Comparison of ENCODE assay signal across 17 cellular contexts in genomic region chr13:56457535-56458200, GRCh38.
DNase-seq lines count a peak whose midpoint lies in the region; ATAC-seq, FAIRE-seq and TF ChIP-seq lines count a peak whose summit lies in the region.
"Had no signal": no experiment of that assay in that cellular context is flagged by ENCODE, and none has a peak within 500 bp of the region (broad histone marks: within the 10 kb centered on the region; RNA-seq: fewer than 3 reads in every experiment).

No MANE protein-coding gene starts in this region.

- ATAC-seq in HG03378 (IDR thresholded peaks at IDR 0.05; ENCODE audit: unreplicated experiment), result no peak
- ATAC-seq: CD8-positive, alpha-beta T cell had no signal

- DNase-seq in NCI-H82 (lab: John Stamatoyannopoulos, UW) (peak; percentile 48), NCI-H82 treated with DMSO at 0.1 percent for 48 hours (lab: John Stamatoyannopoulos, UW; ENCODE audit: unreplicated experiment) (no peak), NCI-H446 treated with DMSO at 0.1 percent for 48 hours (lab: John Stamatoyannopoulos, UW) (peak; percentile 49), frontal cortex (ENCODE audit: low spot score in 2 of 2) (no peak), sigmoid colon (no peak)
- no peak for DNase-seq in effector memory CD4-positive, alpha-beta T cell
- DNase-seq: 8988T; CD8-positive, alpha-beta T cell; COR-L47; DMS53; GF-D8; GOT3; HCEC 1CT; KG1 had no signal

- no peak overlapping the region for H3K4me3 ChIP-seq in sigmoid colon
- no peak overlapping the region for H3K4me3 ChIP-seq in effector memory CD4-positive, alpha-beta T cell (ENCODE audit: insufficient read depth, low read depth, low read length, poor library complexity, severe bottlenecking)

- FAIRE-seq in frontal cortex (lab: Jason Lieb, UNC), result peak; percentile 34
- FAIRE-seq: D721Med, GM19239 had no signal

- no peaks in the 10 kb centered on the region for H3K36me3 ChIP-seq in sigmoid colon
- no peaks in the 10 kb centered on the region for H3K36me3 ChIP-seq in effector memory CD4-positive, alpha-beta T cell (ENCODE audit: control insufficient read depth, insufficient read depth, low read length)

- H3K27me3 ChIP-seq in sigmoid colon, result no peaks in the 10 kb centered on the region
- H3K27me3 ChIP-seq in effector memory CD4-positive, alpha-beta T cell (replicated peaks; ENCODE audit: control insufficient read depth, insufficient read depth, low read length, poor library complexity, severe bottlenecking), result no peaks in the 10 kb centered on the region

- no peaks in the 10 kb centered on the region for H3K4me1 ChIP-seq in sigmoid colon
- H3K4me1 ChIP-seq in effector memory CD4-positive, alpha-beta T cell (ENCODE audit: control insufficient read depth, insufficient read depth, low read length, poor library complexity, severe bottlenecking), result no peaks in the 10 kb centered on the region

- intact Hi-C loops in sigmoid colon (cut with DNase I), result no loop called here

- H3K27ac ChIP-seq in sigmoid colon, result no peak overlapping the region
- H3K27ac ChIP-seq in effector memory CD4-positive, alpha-beta T cell (ENCODE audit: insufficient read depth, low read length, poor library complexity, severe bottlenecking), result no peak overlapping the region

- TF ChIP-seq CTCF in sigmoid colon (IDR thresholded peaks at IDR 0.05), result no peak

- no peak for TF ChIP-seq EP300 in sigmoid colon (IDR thresholded peaks at IDR 0.05)

- WGBS in sigmoid colon, 2 donors, result 65 to 75% methylated on average over 7 of the region's 7 CpGs

- peaks cover 0 to 3% (median 0%) of the 10 kb centered on the region in 4 donors for H3K9me3 ChIP-seq in sigmoid colon
- no peaks in the 10 kb centered on the region for H3K9me3 ChIP-seq in effector memory CD4-positive, alpha-beta T cell (ENCODE audit: control insufficient read depth, low read length)

- no peak for TF ChIP-seq POLR2A in sigmoid colon (IDR thresholded peaks at IDR 0.05)

Comparison
In these comparisons a context has a peak if more than half of its experiments do, and no peak if none do; other contexts are left out.
1. DNase-seq: peak in NCI-H82 (single experiment) and NCI-H446 treated with DMSO at 0.1 percent for 48 hours (single experiment); none in NCI-H82 treated with DMSO at 0.1 percent for 48 hours (single experiment), frontal cortex (0 of 2), sigmoid colon (single experiment) and effector memory CD4-positive, alpha-beta T cell (0 of 3).